24 cellular contexts compared by ENCODE assay signal in the genomic region with DNA sequence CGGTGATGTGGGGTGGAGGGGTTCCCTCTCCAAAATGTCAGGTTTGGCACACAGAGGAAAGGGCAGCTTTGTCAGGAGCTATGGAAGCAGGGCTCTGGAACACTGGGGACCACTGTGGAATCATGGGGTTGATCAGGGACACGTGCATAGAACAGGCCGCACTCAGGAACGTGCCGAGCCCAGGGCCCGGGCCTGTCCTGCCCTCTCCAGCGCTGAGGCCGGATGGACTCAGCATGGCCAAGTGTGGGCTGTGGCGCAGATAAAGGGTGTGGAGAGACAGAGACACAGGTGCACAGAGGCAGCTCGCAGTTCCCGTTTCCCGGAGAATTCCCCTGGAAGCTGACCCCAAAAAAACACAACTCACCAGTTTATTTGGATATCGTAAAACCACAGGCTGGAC. TPM values are rescaled to one million over a fixed set of nuclear protein-coding genes. Genes with fewer than 3 reads are reported as not detected.
"Had no signal": no experiment of that assay in that cellular context is flagged by ENCODE, and none has a peak within 500 bp of the region (broad histone marks: within the 10 kb centered on the region; RNA-seq: fewer than 3 reads in every experiment).

No MANE protein-coding gene starts in this region.

- H3K27me3 ChIP-seq: brain microvascular endothelial cell, esophagus muscularis mucosa, gastroesophageal sphincter, heart left ventricle, sigmoid colon, thyroid gland had no signal

- FAIRE-seq: endothelial cell of umbilical vein had no signal

- ATAC-seq: gastroesophageal sphincter; heart left ventricle; mucosa of descending colon; naive thymus-derived CD4-positive, alpha-beta T cell; T-helper 17 cell had no signal

- H3K4me3 ChIP-seq: coronary artery, esophagus muscularis mucosa, gastroesophageal sphincter, heart left ventricle, mucosa of descending colon, sigmoid colon, thyroid gland had no signal

- H3K4me1 ChIP-seq: gastroesophageal sphincter, thyroid gland had no signal

- H3K27ac ChIP-seq: brain microvascular endothelial cell, coronary artery, esophagus muscularis mucosa, gastroesophageal sphincter, heart left ventricle, sigmoid colon, thyroid gland, VCaP had no signal

- H3K27me3 Mint-ChIP-seq: activated T-cell treated with anti-CD3 and anti-CD28 coated beads, Interleukin-2, amount 50 U/mL, for 24 hours; naive thymus-derived CD4-positive, alpha-beta T cell; T-helper 17 cell had no signal

- H3K9me3 Mint-ChIP-seq: activated naive CD4-positive, alpha-beta T cell treated with anti-CD3 and anti-CD28 coated beads for 36 hours; activated T-cell treated with anti-CD3 and anti-CD28 coated beads, Interleukin-2, amount 50 U/mL, for 24 hours; naive thymus-derived CD4-positive, alpha-beta T cell had no signal

- H3K4me3 Mint-ChIP-seq: activated naive CD4-positive, alpha-beta T cell treated with anti-CD3 and anti-CD28 coated beads for 36 hours; activated T-cell treated with anti-CD3 and anti-CD28 coated beads, Interleukin-2, amount 50 U/mL, for 24 hours; immature natural killer cell; naive thymus-derived CD4-positive, alpha-beta T cell; T-helper 17 cell had no signal

- H3K9me3 ChIP-seq: esophagus muscularis mucosa, gastroesophageal sphincter, heart left ventricle, mucosa of descending colon, sigmoid colon, thyroid gland had no signal

- DNase-seq: activated CD4-positive, alpha-beta T cell treated with anti-CD3 and anti-CD28 coated beads, Interleukin-2, amount 50 U/mL, for 4 hours; activated naive CD4-positive, alpha-beta T cell treated with anti-CD3 and anti-CD28 coated beads for 36 hours; activated T-cell treated with anti-CD3 and anti-CD28 coated beads, Interleukin-2, amount 50 U/mL, for 24 hours; anterior cingulate cortex; brain microvascular endothelial cell; immature natural killer cell; mesenchymal stem cell; naive thymus-derived CD4-positive, alpha-beta T cell; occipital lobe; sigmoid colon; stimulated activated CD4-positive, alpha-beta T cell treated with anti-CD3 and anti-CD28 coated beads, Interleukin-4, amount 100 ng/mL, for 4 hours; stimulated activated naive CD4-positive, alpha-beta T cell treated with Interleukin-2 at 50 U/mL for 16 hours; T-helper 17 cell; thyroid gland had no signal

- H3K27ac Mint-ChIP-seq: activated naive CD4-positive, alpha-beta T cell treated with anti-CD3 and anti-CD28 coated beads for 36 hours; activated T-cell treated with anti-CD3 and anti-CD28 coated beads, Interleukin-2, amount 50 U/mL, for 24 hours; T-helper 17 cell had no signal

RNA-seq across cellular contexts. Expression of gene SLC6A3, which starts 37.8 kb away (rescaled TPM):
- total RNA-seq: activated naive CD4-positive, alpha-beta T cell treated with anti-CD3 and anti-CD28 coated beads for 36 hours; endothelial cell of umbilical vein; gastroesophageal sphincter; liver; mucosa of descending colon; occipital lobe; renal cortical epithelial cell; sigmoid colon; T-helper 17 cell; urinary bladder had no signal
